16 cellular contexts compared by ENCODE assay signal in the genomic region with DNA sequence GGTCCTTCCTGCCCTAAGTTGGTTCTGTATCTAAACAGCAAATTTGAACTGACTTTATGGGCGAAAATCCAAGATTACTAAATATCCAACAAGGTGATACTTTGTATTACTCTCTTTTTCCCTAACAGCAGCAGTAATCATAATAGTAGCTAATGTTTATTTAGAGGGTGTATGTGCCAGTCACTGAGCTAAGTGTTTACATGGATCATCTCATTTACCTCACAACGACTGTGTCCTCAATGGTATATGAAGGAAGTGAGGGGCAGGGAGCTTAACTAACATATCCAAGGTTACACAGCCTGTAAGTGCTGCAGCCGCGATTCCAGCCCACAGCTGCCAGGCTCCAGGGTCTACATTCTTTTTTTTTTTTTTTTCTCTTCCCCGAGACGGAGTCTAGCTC. TPM values are rescaled to one million over a fixed set of nuclear protein-coding genes. Genes with fewer than 3 reads are reported as not detected.
DNase-seq lines count a peak whose midpoint lies in the region; ATAC-seq, FAIRE-seq and TF ChIP-seq lines count a peak whose summit lies in the region.
"Had no signal": no experiment of that assay in that cellular context is flagged by ENCODE, and none has a peak within 500 bp of the region (broad histone marks: within the 10 kb centered on the region; RNA-seq: fewer than 3 reads in every experiment).

No MANE protein-coding gene starts in this region.

- TF ChIP-seq CTCF in Caco-2 (IDR thresholded peaks at IDR 0.05; ENCODE audit: insufficient read depth in 1 of 2, low read depth in 1 of 2, low read length in 1 of 2, severe bottlenecking in 1 of 2, unreplicated experiment in 1 of 2) (no peak), Panc1 (IDR thresholded peaks at IDR 0.05) (no peak)

- no peak overlapping the region for H3K27ac Mint-ChIP-seq in Caco-2 (ENCODE audit: unreplicated experiment)
- H3K27ac Mint-ChIP-seq: CD4-positive, alpha-beta memory T cell had no signal

- H3K36me3 ChIP-seq in Caco-2 (ENCODE audit: control insufficient read depth, insufficient read depth, low read length), result no peaks in the 10 kb centered on the region
- no peaks in the 10 kb centered on the region for H3K36me3 ChIP-seq in Panc1 (ENCODE audit: control insufficient read depth, insufficient read depth, low read length)
- H3K36me3 ChIP-seq: BE2C had no signal

- H3K36me3 Mint-ChIP-seq in Caco-2 (ENCODE audit: insufficient read depth, unreplicated experiment), result no peaks in the 10 kb centered on the region
- H3K36me3 Mint-ChIP-seq: CD4-positive, alpha-beta memory T cell had no signal

- DNase-seq in Caco-2, result no peak
- peak; percentile 75 for DNase-seq in DMS53 treated with DMSO at 0.1 percent for 48 hours (lab: John Stamatoyannopoulos, UW; ENCODE audit: unreplicated experiment)
- DNase-seq in NCI-H345 (lab: John Stamatoyannopoulos, UW), result peak; percentile 50
- no peak for DNase-seq in Panc1 (ENCODE audit: low read depth, low spot score)
- DNase-seq in stimulated activated naive CD4-positive, alpha-beta T cell treated with Interleukin-2 at 50 U/mL for 16 hours (lab: John Stamatoyannopoulos, UW), result no peak
- no peak for DNase-seq in HTR-8/SVneo (ENCODE audit: insufficient read length, low spot score)
- no peak for DNase-seq in NOMO-1 treated with dmso at 0.1 percent for 144 hours (lab: John Stamatoyannopoulos, UW; ENCODE audit: unreplicated experiment)
- DNase-seq: BE2C; CD4-positive, alpha-beta memory T cell; H9; IMR-90; NCI-H226; PC-9; SK-N-SH; T-helper 1 cell had no signal

- H3K27me3 Mint-ChIP-seq in Caco-2 (ENCODE audit: insufficient read depth, unreplicated experiment), result peaks cover 19% of the 10 kb centered on the region

- no peaks in the 10 kb centered on the region for H3K9me3 Mint-ChIP-seq in Caco-2 (ENCODE audit: unreplicated experiment)
- H3K9me3 Mint-ChIP-seq: CD4-positive, alpha-beta memory T cell; H9 had no signal

- no peak for FAIRE-seq in HTR-8/SVneo (lab: Jason Lieb, UNC)

- peak overlapping the region; percentile 77 for H3K4me3 Mint-ChIP-seq in Caco-2 (ENCODE audit: unreplicated experiment)
- H3K4me3 Mint-ChIP-seq: CD4-positive, alpha-beta memory T cell; H9 had no signal

- peak; percentile 22; the same call in 1 of the 2 replicates for ATAC-seq in Panc1

- H3K9me3 ChIP-seq in Caco-2, result no peaks in the 10 kb centered on the region
- no peaks in the 10 kb centered on the region for H3K9me3 ChIP-seq in Panc1 (ENCODE audit: control insufficient read depth, insufficient read depth, low read depth, low read length)
- H3K9me3 ChIP-seq: BE2C, SK-N-SH had no signal

- CTCF ChIA-PET in Caco-2 (lab: Charles Lee) (no interaction called here), Panc1 (lab: Charles Lee) (no interaction called here)

- intact Hi-C loops in Caco-2 (cut with micrococcal nuclease; ENCODE audit: unreplicated experiment) (no loop called here), Panc1 (cut with micrococcal nuclease; ENCODE audit: unreplicated experiment) (no loop called here)

- no peaks in the 10 kb centered on the region; the same call in 1 of the 2 replicates for H3K27me3 ChIP-seq in Caco-2 (replicated peaks; ENCODE audit: control insufficient read depth, insufficient read depth, low read length)
- H3K27me3 ChIP-seq in Panc1 (ENCODE audit: control insufficient read depth, insufficient read depth, low read length), result peaks cover 31% of the 10 kb centered on the region
- H3K27me3 ChIP-seq: BE2C had no signal

- H3K4me1 ChIP-seq in Caco-2 (no peaks in the 10 kb centered on the region), Panc1 (ENCODE audit: control insufficient read depth, insufficient read depth, low read length) (no peaks in the 10 kb centered on the region)
- H3K4me1 ChIP-seq: BE2C had no signal

- in situ Hi-C loops in Panc1 (cut with HindIII; ENCODE audit: low pct_unique_long_range_greater_than_20kb, low sequenced_read_pairs), result no loop called here

- H3K27ac ChIP-seq in Panc1 (ENCODE audit: low read length), result no peak overlapping the region
- H3K27ac ChIP-seq: PC-9 had no signal

- no TSS peak for BruUV-seq in Caco-2 (replicated peaks; lab: Mats Ljungman, UMichigan)
- BruUV-seq in Panc1 (replicated peaks; lab: Mats Ljungman, UMichigan), result no TSS peak

- POLR2A ChIA-PET in Caco-2 (lab: Charles Lee), result no interaction called here
- POLR2A ChIA-PET in Panc1 (lab: Charles Lee), result no interaction called here

- peaks cover 7% of the 10 kb centered on the region for H3K4me1 Mint-ChIP-seq in Caco-2 (ENCODE audit: low read depth, unreplicated experiment)
- H3K4me1 Mint-ChIP-seq: CD4-positive, alpha-beta memory T cell had no signal

- no peak overlapping the region for H3K4me3 ChIP-seq in Caco-2 (ENCODE audit: low read depth, low read length)
- peak overlapping the region in 1 of 2 experiments; percentile 62; a peak in 2 of 4 replicates for H3K4me3 ChIP-seq in Panc1 (ENCODE audit: low read depth in 2 of 2, low read length in 2 of 2)
- H3K4me3 ChIP-seq: PC-9 had no signal

RNA-seq across cellular contexts. Expression of a gene that starts 10.3 kb away (rescaled TPM):
- not detected in 2 replicates for total RNA-seq in Caco-2 (2022)
- 1.2 TPM for total RNA-seq in Panc1 (2021; ENCODE audit: unreplicated experiment)
- 1.3 TPM for polyA plus RNA-seq in Panc1 (2012; ENCODE audit: insufficient read length)

RNA-seq across cellular contexts. Expression of a gene that starts 10.3 kb away (rescaled TPM):
- not detected in 2 replicates for total RNA-seq in Caco-2 (2022)
- not detected for total RNA-seq in Panc1 (2021; ENCODE audit: unreplicated experiment)
- not detected for polyA plus RNA-seq in Panc1 (2012; ENCODE audit: insufficient read length)
- total RNA-seq: CD4-positive, alpha-beta memory T cell; H9; IMR-90 had no signal
- polyA plus RNA-seq: AG04450; CD4-positive, alpha-beta memory T cell; IMR-90; SK-N-SH had no signal

RNA-seq across cellular contexts. Expression of a gene that starts 46.8 kb away (rescaled TPM):
- 0.64 and 0.70 TPM in 2 replicates for total RNA-seq in Caco-2 (2022)
- not detected for total RNA-seq in Panc1 (2021; ENCODE audit: unreplicated experiment)
- polyA plus RNA-seq in Panc1 (2012; ENCODE audit: insufficient read length), result not detected
- total RNA-seq: CD4-positive, alpha-beta memory T cell; H9; IMR-90; PC-9 had no signal
- polyA plus RNA-seq: AG04450; CD4-positive, alpha-beta memory T cell; IMR-90; SK-N-SH had no signal

RNA-seq across cellular contexts. Expression of a gene that starts 49.8 kb away (rescaled TPM):
- total RNA-seq in Caco-2 (2022) (9.8 and 10.6 TPM in 2 replicates), Panc1 (2021; ENCODE audit: unreplicated experiment) (16.2 TPM)
- 8.9 TPM for polyA plus RNA-seq in Panc1 (2012; ENCODE audit: insufficient read length)

RNA-seq across cellular contexts. Expression of a gene that starts 53.6 kb away (rescaled TPM):
- not detected in 2 replicates for total RNA-seq in Caco-2 (2022)
- total RNA-seq in Panc1 (2021; ENCODE audit: unreplicated experiment), result 1.7 TPM
- polyA plus RNA-seq in Panc1 (2012; ENCODE audit: insufficient read length), result 2.4 TPM

Comparison
In these comparisons a context has a peak if more than half of its experiments do, and no peak if none do; other contexts are left out.
1. DNase-seq: peak in DMS53 treated with DMSO at 0.1 percent for 48 hours (single experiment) and NCI-H345 (single experiment); none in Caco-2 (0 of 2), Panc1 (single experiment), stimulated activated naive CD4-positive, alpha-beta T cell treated with Interleukin-2 at 50 U/mL for 16 hours (single experiment), HTR-8/SVneo (single experiment) and NOMO-1 treated with dmso at 0.1 percent for 144 hours (single experiment).